In the genomic region with DNA sequence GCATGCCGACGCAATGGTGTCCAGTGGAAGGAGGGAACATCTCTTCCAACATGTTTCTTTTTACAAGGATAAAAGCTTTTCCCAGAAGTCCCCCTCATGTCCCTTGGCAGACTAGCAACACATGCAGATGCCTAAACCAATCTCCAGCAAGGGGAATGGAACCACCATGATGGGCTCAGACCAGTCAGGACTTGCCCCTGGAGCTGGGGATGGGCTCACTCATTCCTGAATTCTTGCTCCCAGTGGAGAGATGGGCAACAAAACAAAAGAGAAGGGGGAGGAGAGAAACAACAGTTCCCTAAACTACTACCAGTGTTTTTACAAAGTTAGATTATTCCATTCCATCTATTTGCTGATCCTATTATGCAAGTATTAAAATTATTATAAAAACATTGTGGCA, we compare ENCODE assay signal across 34 cellular contexts.
DNase-seq lines count a peak whose midpoint lies in the region; ATAC-seq and TF ChIP-seq lines count a peak whose summit lies in the region.
"Had no signal": no experiment of that assay in that cellular context is flagged by ENCODE, and none has a peak within 500 bp of the region (broad histone marks: within the 10 kb centered on the region; RNA-seq: fewer than 3 reads in every experiment).

No MANE protein-coding gene starts in this region.

- TF ChIP-seq POLR2A in IMR-90 (IDR thresholded peaks at IDR 0.05; ENCODE audit: low read depth, low read length) = no peak

- H3K9me3 ChIP-seq in AG04450 (ENCODE audit: control insufficient read depth, insufficient read depth, low read length) (no peaks in the 10 kb centered on the region; the same call in 1 of the 2 replicates), IMR-90 (ENCODE audit: control insufficient read depth, insufficient read depth, low read length) (no peaks in the 10 kb centered on the region), endodermal cell (ENCODE audit: control insufficient read depth, low read length) (peaks cover 10% of the 10 kb centered on the region), neural progenitor cell (ENCODE audit: low read depth) (no peaks in the 10 kb centered on the region)
- H3K9me3 ChIP-seq: BLaER1, esophagus muscularis mucosa, gastrocnemius medialis, Peyer's patch, spleen, thoracic aorta had no signal

- H3K9ac ChIP-seq in IMR-90 (ENCODE audit: low read depth, low read length) = no peak overlapping the region
- no peak overlapping the region for H3K9ac ChIP-seq in endodermal cell (ENCODE audit: extremely low read depth, low read length, poor library complexity, severe bottlenecking)
- no peak overlapping the region for H3K9ac ChIP-seq in neural progenitor cell
- H3K9ac ChIP-seq: BLaER1 had no signal

- H3K14ac ChIP-seq in IMR-90 (replicated peaks; ENCODE audit: low read depth, low read length) = peak overlapping the region; percentile 93

- ATAC-seq in IMR-90 (ENCODE audit: low read depth) = no peak
- ATAC-seq in esophagus mucosa = no peak
- ATAC-seq: activated T-cell treated with anti-CD3 and anti-CD28 coated beads, Interleukin-2, amount 50 U/mL, for 4 hours; effector memory CD8-positive, alpha-beta T cell; gastrocnemius medialis; right cardiac atrium; stimulated activated naive CD8-positive, alpha-beta T cell treated with anti-CD3 and anti-CD28 coated beads, Interleukin-15, amount 100 ng/mL, for 72 hours had no signal

- H4K20me1 ChIP-seq in IMR-90 (ENCODE audit: insufficient read depth, low read length) = no peaks in the 10 kb centered on the region
- no peaks in the 10 kb centered on the region for H4K20me1 ChIP-seq in neural progenitor cell (ENCODE audit: low read depth)
- H4K20me1 ChIP-seq: BLaER1 had no signal

- peak overlapping the region; percentile 78 for H2AK5ac ChIP-seq in IMR-90 (ENCODE audit: low read depth, low read length)

- CTCF ChIA-PET in AG04450 (lab: Charles Lee) = interaction anchor here (0.7 kb wide), 1 partner anchor 21 kb away, joined by 3 read pairs; no protein-coding TSS in a partner anchor
- CTCF ChIA-PET in IMR-90 (lab: Yijun Ruan, JAX) = interaction anchor here (0.6 to 0.9 kb wide), 2 partner anchors 77 to 909 kb away, joined by 3 read pairs; a partner anchor contains a TSS

- H3K27me3 Mint-ChIP-seq in endodermal cell (ENCODE audit: insufficient read depth) = no peaks in the 10 kb centered on the region
- H3K27me3 Mint-ChIP-seq in neural progenitor cell (ENCODE audit: insufficient read depth, low read depth) = peaks cover 7% of the 10 kb centered on the region
- H3K27me3 Mint-ChIP-seq: activated CD4-positive, alpha-beta T cell treated with anti-CD3 and anti-CD28 coated beads, Interleukin-2, amount 10 ng/mL, durations not matched to agents 24 days and 14 days; activated naive CD8-positive, alpha-beta T cell treated with anti-CD3 and anti-CD28 coated beads, Interleukin-2, amount 10 ng/mL, durations not matched to agents 7 days and 5 days; effector memory CD8-positive, alpha-beta T cell; memory B cell; stimulated activated naive CD8-positive, alpha-beta T cell treated with anti-CD3 and anti-CD28 coated beads, Interleukin-15, amount 100 ng/mL, for 72 hours had no signal

- H3K9me1 ChIP-seq in IMR-90 (ENCODE audit: insufficient read depth, low read length) = peaks cover 23% of the 10 kb centered on the region

- H3K4me3 ChIP-seq in AG04450 (ENCODE audit: low read depth, low read length) = no peak overlapping the region
- no peak overlapping the region for H3K4me3 ChIP-seq in IMR-90 (ENCODE audit: insufficient read depth, low read depth, low read length)
- H3K4me3 ChIP-seq in endodermal cell (ENCODE audit: low read length) = no peak overlapping the region
- no peak overlapping the region for H3K4me3 ChIP-seq in neural progenitor cell
- H3K4me3 ChIP-seq: BLaER1, esophagus muscularis mucosa, gastrocnemius medialis, Peyer's patch, spleen, thoracic aorta had no signal

- H3K79me2 ChIP-seq in neural progenitor cell (ENCODE audit: low read depth) = no peaks in the 10 kb centered on the region

- H2BK5ac ChIP-seq in IMR-90 (ENCODE audit: low read depth, low read length, poor library complexity, severe bottlenecking) = peak overlapping the region; percentile 95

- H3K4me3 Mint-ChIP-seq in endodermal cell (no peak overlapping the region), neural progenitor cell (no peak overlapping the region)
- H3K4me3 Mint-ChIP-seq: activated CD4-positive, alpha-beta T cell treated with anti-CD3 and anti-CD28 coated beads, Interleukin-2, amount 10 ng/mL, durations not matched to agents 24 days and 14 days; activated naive CD8-positive, alpha-beta T cell treated with anti-CD3 and anti-CD28 coated beads, Interleukin-2, amount 10 ng/mL, durations not matched to agents 7 days and 5 days; activated T-cell treated with anti-CD3 and anti-CD28 coated beads, Interleukin-2, amount 50 U/mL, for 4 hours; effector memory CD8-positive, alpha-beta T cell; memory B cell; neural crest cell; stimulated activated naive CD8-positive, alpha-beta T cell treated with anti-CD3 and anti-CD28 coated beads, Interleukin-15, amount 100 ng/mL, for 72 hours had no signal

- intact Hi-C loops in IMR-90 (cut with micrococcal nuclease) = loop anchor here (10.0 kb wide), 1 partner anchor 401 kb away; no protein-coding TSS in a partner anchor

- BruUV-seq in IMR-90 (replicated peaks; lab: Mats Ljungman, UMichigan) = no TSS peak

- H2BK15ac ChIP-seq in IMR-90 (ENCODE audit: low read depth, low read length) = peak overlapping the region; percentile 67; the same call in 2 of the 3 replicates

- in situ Hi-C loops in IMR-90 (cut with MboI; ENCODE audit: low sequenced_read_pairs) = no loop called here

- TF ChIP-seq CTCF in AG04450 (IDR thresholded peaks at IDR 0.05; ENCODE audit: low read depth, low read length) = no peak
- TF ChIP-seq CTCF in IMR-90 (conservative IDR thresholded peaks at IDR 0.05; ENCODE audit: low read depth, low read length) = no peak
- no peak for TF ChIP-seq CTCF in endodermal cell (conservative IDR thresholded peaks at IDR 0.05)
- no peak for TF ChIP-seq CTCF in neural progenitor cell (IDR thresholded peaks at IDR 0.05)

- no peaks in the 10 kb centered on the region for H3K9me3 Mint-ChIP-seq in endodermal cell
- no peaks in the 10 kb centered on the region for H3K9me3 Mint-ChIP-seq in neural progenitor cell
- H3K9me3 Mint-ChIP-seq: activated CD4-positive, alpha-beta T cell treated with anti-CD3 and anti-CD28 coated beads, Interleukin-2, amount 10 ng/mL, durations not matched to agents 24 days and 14 days; activated naive CD8-positive, alpha-beta T cell treated with anti-CD3 and anti-CD28 coated beads, Interleukin-2, amount 10 ng/mL, durations not matched to agents 7 days and 5 days; activated T-cell treated with anti-CD3 and anti-CD28 coated beads, Interleukin-2, amount 50 U/mL, for 4 hours; effector memory CD8-positive, alpha-beta T cell; memory B cell; neural crest cell; stimulated activated naive CD8-positive, alpha-beta T cell treated with anti-CD3 and anti-CD28 coated beads, Interleukin-15, amount 100 ng/mL, for 72 hours had no signal

- H3K36me3 Mint-ChIP-seq in endodermal cell (ENCODE audit: low read depth) (no peaks in the 10 kb centered on the region), neural progenitor cell (no peaks in the 10 kb centered on the region)
- H3K36me3 Mint-ChIP-seq: memory B cell had no signal

- peak overlapping the region; percentile 95 for H2BK20ac ChIP-seq in IMR-90 (ENCODE audit: low read depth, low read length)

- TF ChIP-seq RAD21 in IMR-90 (IDR thresholded peaks at IDR 0.05; ENCODE audit: low read length) = no peak

- peak overlapping the region; percentile 11; the same call in 1 of the 2 replicates for H3K4me2 ChIP-seq in IMR-90 (ENCODE audit: low read depth, low read length)
- peak overlapping the region; percentile 36 for H3K4me2 ChIP-seq in neural progenitor cell
- H3K4me2 ChIP-seq: BLaER1 had no signal

- H4K8ac ChIP-seq in IMR-90 (ENCODE audit: low read depth in 2 of 2, low read length in 2 of 2) = peak overlapping the region; percentile 16 to 81; a peak in 3 of 4 replicates

- H3K27ac Mint-ChIP-seq in endodermal cell = no peak overlapping the region
- H3K27ac Mint-ChIP-seq in neural progenitor cell = no peak overlapping the region
- H3K27ac Mint-ChIP-seq: activated CD4-positive, alpha-beta T cell treated with anti-CD3 and anti-CD28 coated beads, Interleukin-2, amount 10 ng/mL, durations not matched to agents 24 days and 14 days; activated naive CD8-positive, alpha-beta T cell treated with anti-CD3 and anti-CD28 coated beads, Interleukin-2, amount 10 ng/mL, durations not matched to agents 7 days and 5 days; effector memory CD8-positive, alpha-beta T cell; memory B cell; stimulated activated naive CD8-positive, alpha-beta T cell treated with anti-CD3 and anti-CD28 coated beads, Interleukin-15, amount 100 ng/mL, for 72 hours had no signal

- peak overlapping the region; percentile 92 for H4K91ac ChIP-seq in IMR-90 (ENCODE audit: insufficient read depth, low read depth, low read length)

- H3K27ac ChIP-seq in AG04450 (ENCODE audit: low read depth, low read length) = peak overlapping the region; percentile 53
- 0 out of 2 replicates have a peak overlapping the region, but pooled peaks have one; percentile 2 for H3K27ac ChIP-seq in IMR-90 (ENCODE audit: insufficient read depth, low read length)
- no peak overlapping the region for H3K27ac ChIP-seq in endodermal cell (ENCODE audit: low read depth, low read length)
- H3K27ac ChIP-seq in neural progenitor cell = no peak overlapping the region
- H3K27ac ChIP-seq: BLaER1, esophagus muscularis mucosa, gastrocnemius medialis, Peyer's patch, spleen had no signal

- peak overlapping the region; percentile 73 for H2BK120ac ChIP-seq in IMR-90 (ENCODE audit: low read depth, low read length)

- WGBS in IMR-90 (ENCODE audit: extremely low coverage in 2 of 2, insufficient read length in 1 of 2), 2 experiments = no CpG with 5 or more reads among the region's 2 CpGs
- 97% methylated on average over 2 of the region's 2 CpGs; no CpG with 5 or more reads in 1 of the 2 experiments for WGBS in endodermal cell (ENCODE audit: insufficient coverage in 1 of 2, insufficient read length in 1 of 2), 2 experiments

- H3K56ac ChIP-seq in IMR-90 (ENCODE audit: extremely low read depth, insufficient read depth, low read length) = 0 out of 2 replicates have a peak overlapping the region, but pooled peaks have one; percentile 25

- H3K23ac ChIP-seq in IMR-90 (ENCODE audit: low read depth, low read length) = peak overlapping the region; percentile 88; the same call in 1 of the 2 replicates

- no peak for DNase-seq in AG04450 (ENCODE audit: low read depth, low spot score)
- DNase-seq in IMR-90 = no peak
- DNase-seq in endodermal cell = peak; percentile 45
- no peak for DNase-seq in neural progenitor cell (ENCODE audit: low spot score)
- no peak for DNase-seq in pons (ENCODE audit: low spot score)
- no peak for DNase-seq in NCI-H345 treated with DMSO at 0.1 percent for 48 hours (lab: John Stamatoyannopoulos, UW; ENCODE audit: unreplicated experiment)
- no peak for DNase-seq in OCI-M2 (lab: John Stamatoyannopoulos, UW; ENCODE audit: unreplicated experiment)
- DNase-seq: activated CD4-positive, alpha-beta T cell treated with anti-CD3 and anti-CD28 coated beads, Interleukin-2, amount 10 ng/mL, durations not matched to agents 24 days and 14 days; activated gamma-delta T cell; activated naive CD8-positive, alpha-beta T cell treated with anti-CD3 and anti-CD28 coated beads, Interleukin-2, amount 10 ng/mL, durations not matched to agents 7 days and 5 days; activated T-cell treated with anti-CD3 and anti-CD28 coated beads, Interleukin-2, amount 50 U/mL, for 4 hours; aorta; caudate nucleus; DMS 273 treated with DMSO at 0.1 percent for 48 hours; effector memory CD8-positive, alpha-beta T cell; gastrocnemius medialis; left cardiac atrium; NCI-H1417 treated with DMSO at 0.1 percent for 48 hours; NCI-H2029 treated with DMSO at 0.1 percent for 48 hours; NCI-H345; Peyer's patch; posterior cingulate gyrus; right cardiac atrium; SHP77 treated with DMSO at 0.1 percent for 48 hours; spleen; stimulated activated CD4-positive, alpha-beta T cell treated with anti-CD3 and anti-CD28 coated beads, Interleukin-2, amount 100 ng/mL, for 24 hours; stimulated activated CD8-positive, alpha-beta memory T cell treated with anti-CD3 and anti-CD28 coated beads, Interleukin-4, amount 100 ng/mL, for 48 hours; stimulated activated naive CD8-positive, alpha-beta T cell treated with anti-CD3 and anti-CD28 coated beads, Interleukin-15, amount 100 ng/mL, for 72 hours had no signal

- no peaks in the 10 kb centered on the region for H3F3A ChIP-seq in neural progenitor cell (ENCODE audit: low read depth)

- H3K27me3 ChIP-seq in AG04450 (ENCODE audit: control insufficient read depth, insufficient read depth, low read length) = no peaks in the 10 kb centered on the region
- no peaks in the 10 kb centered on the region for H3K27me3 ChIP-seq in IMR-90 (ENCODE audit: control insufficient read depth, insufficient read depth, low read length)
- no peaks in the 10 kb centered on the region for H3K27me3 ChIP-seq in endodermal cell (ENCODE audit: control insufficient read depth, insufficient read depth, low read length, poor library complexity, severe bottlenecking)
- H3K27me3 ChIP-seq in neural progenitor cell = no peaks in the 10 kb centered on the region
- H3K27me3 ChIP-seq: BLaER1, esophagus muscularis mucosa, gastrocnemius medialis, Peyer's patch, spleen had no signal

- H3K36me3 ChIP-seq in IMR-90 (ENCODE audit: control insufficient read depth, insufficient read depth, low read length) = no peaks in the 10 kb centered on the region
- no peaks in the 10 kb centered on the region for H3K36me3 ChIP-seq in endodermal cell (ENCODE audit: control insufficient read depth, insufficient read depth, low read length)
- H3K36me3 ChIP-seq in neural progenitor cell = no peaks in the 10 kb centered on the region
- H3K36me3 ChIP-seq: esophagus muscularis mucosa, gastrocnemius medialis, Peyer's patch, spleen, thoracic aorta had no signal

- peak overlapping the region; percentile 93; the same call in 1 of the 2 replicates for H3K18ac ChIP-seq in IMR-90 (ENCODE audit: low read depth, low read length)

- peak overlapping the region; percentile 94 for H3K4ac ChIP-seq in IMR-90 (ENCODE audit: low read depth, low read length)

- peak overlapping the region; percentile 73 for H2AK9ac ChIP-seq in IMR-90 (replicated peaks; ENCODE audit: low read depth, low read length, poor library complexity)

- dilution Hi-C loops in IMR-90 (cut with HindIII; ENCODE audit: low sequenced_read_pairs, unreplicated experiment) = no loop called here

- H2AFZ ChIP-seq in IMR-90 (replicated peaks; ENCODE audit: low read length, poor library complexity) (peak overlapping the region; percentile 78), neural progenitor cell (replicated peaks) (no peak overlapping the region)

- H3K4me1 Mint-ChIP-seq in endodermal cell (peaks cover 17% of the 10 kb centered on the region), neural progenitor cell (no peaks in the 10 kb centered on the region)
- H3K4me1 Mint-ChIP-seq: activated CD4-positive, alpha-beta T cell treated with anti-CD3 and anti-CD28 coated beads, Interleukin-2, amount 10 ng/mL, durations not matched to agents 24 days and 14 days; activated naive CD8-positive, alpha-beta T cell treated with anti-CD3 and anti-CD28 coated beads, Interleukin-2, amount 10 ng/mL, durations not matched to agents 7 days and 5 days; memory B cell; stimulated activated naive CD8-positive, alpha-beta T cell treated with anti-CD3 and anti-CD28 coated beads, Interleukin-15, amount 100 ng/mL, for 72 hours had no signal

- peaks cover 3 to 16% of the 10 kb centered on the region in 2 experiments; a peak in 2 of 4 replicates for H3K79me1 ChIP-seq in IMR-90 (ENCODE audit: low read depth in 1 of 2, low read length in 2 of 2)

- POLR2A ChIA-PET in AG04450 (lab: Yijun Ruan, JAX) (no interaction called here), IMR-90 (lab: Charles Lee; ENCODE audit: unreplicated experiment) (interaction anchor here (1.0 kb wide), 1 partner anchor 10 kb away, joined by 3 read pairs; no protein-coding TSS in a partner anchor)

- H3K4me1 ChIP-seq in IMR-90 (ENCODE audit: control insufficient read depth, insufficient read depth, low read length) = peaks cover 12% of the 10 kb centered on the region
- no peaks in the 10 kb centered on the region for H3K4me1 ChIP-seq in endodermal cell (ENCODE audit: control insufficient read depth, insufficient read depth, low read length)
- peaks cover 6% of the 10 kb centered on the region for H3K4me1 ChIP-seq in neural progenitor cell
- H3K4me1 ChIP-seq: gastrocnemius medialis, Peyer's patch, spleen had no signal

- H4K5ac ChIP-seq in IMR-90 (ENCODE audit: low read depth, low read length) = peak overlapping the region; percentile 94; the same call in 1 of the 2 replicates

Comparison
In these comparisons a context has a peak if more than half of its experiments do, and no peak if none do; other contexts are left out.
1. H3K27ac ChIP-seq: peak in AG04450 (single experiment) and IMR-90 (single experiment); none in endodermal cell (single experiment) and neural progenitor cell (single experiment).